In the genomic region with DNA sequence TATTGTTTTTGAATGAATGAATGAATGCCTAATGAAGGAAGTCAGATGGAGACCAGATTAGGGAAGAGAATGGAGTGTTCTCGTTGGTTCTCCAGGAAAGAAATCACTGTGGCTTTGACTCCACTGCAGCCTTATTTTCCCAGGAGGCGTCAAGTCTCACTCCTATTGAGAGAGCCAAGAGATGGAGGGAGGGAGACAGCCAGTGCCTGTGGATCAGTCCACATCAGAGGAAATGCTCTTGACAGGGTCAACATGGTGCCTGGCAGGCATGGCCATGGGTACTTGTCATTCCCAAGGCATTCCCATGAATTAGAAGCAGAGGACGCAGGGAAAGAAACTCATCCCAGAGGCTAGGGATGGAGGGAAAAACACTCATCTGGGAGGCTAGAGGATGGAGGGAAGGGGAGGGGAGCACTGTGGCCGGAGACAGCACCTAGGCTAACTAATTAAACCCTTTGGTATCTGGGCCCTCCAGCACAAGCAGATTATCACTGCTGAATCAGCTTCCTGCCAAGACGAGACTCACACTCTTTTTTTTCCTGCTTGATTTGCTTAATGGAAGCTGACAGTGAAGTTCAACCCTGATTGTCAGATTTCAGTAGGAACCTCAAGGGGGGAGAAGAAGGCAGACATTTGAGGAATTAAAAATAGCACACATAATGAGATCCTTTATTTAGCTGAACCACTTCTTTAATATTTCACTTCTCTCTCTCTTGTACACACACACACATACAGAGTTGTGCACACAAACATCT, we compare ENCODE assay signal across 16 cellular contexts.
DNase-seq lines count a peak whose midpoint lies in the region; ATAC-seq and TF ChIP-seq lines count a peak whose summit lies in the region.
"Had no signal": no experiment of that assay in that cellular context is flagged by ENCODE, and none has a peak within 500 bp of the region (broad histone marks: within the 10 kb centered on the region; RNA-seq: fewer than 3 reads in every experiment).

No MANE protein-coding gene starts in this region.

- H3K27me3 Mint-ChIP-seq in endodermal cell (ENCODE audit: insufficient read depth), result no peaks in the 10 kb centered on the region
- no peaks in the 10 kb centered on the region for H3K27me3 Mint-ChIP-seq in T-cell
- H3K27me3 Mint-ChIP-seq: CD4-positive, alpha-beta memory T cell had no signal

- CTCF ChIA-PET in T-cell (lab: Charles Lee), result no interaction called here

- no peak overlapping the region for H3K4me3 ChIP-seq in endodermal cell (ENCODE audit: low read length)
- H3K4me3 ChIP-seq in esophagus muscularis mucosa, result no peak overlapping the region
- H3K4me3 ChIP-seq: HAP-1 had no signal

- no peak overlapping the region for H3K27ac ChIP-seq in endodermal cell (ENCODE audit: low read depth, low read length)
- H3K27ac ChIP-seq in esophagus muscularis mucosa (replicated peaks in 1 of 4), result no peak overlapping the region

- in situ Hi-C loops in G401 (cut with HindIII; ENCODE audit: low sequenced_read_pairs), result no loop called here

- H3K9me3 ChIP-seq in endodermal cell (ENCODE audit: control insufficient read depth, low read length) (peaks cover 14% of the 10 kb centered on the region), esophagus muscularis mucosa (no peaks in the 10 kb centered on the region)
- H3K9me3 ChIP-seq: HAP-1 had no signal

- no peak overlapping the region for H3K9ac ChIP-seq in endodermal cell (ENCODE audit: extremely low read depth, low read length, poor library complexity, severe bottlenecking)

- TF ChIP-seq CTCF in endodermal cell (conservative IDR thresholded peaks at IDR 0.05) (no peak), esophagus muscularis mucosa (IDR thresholded peaks at IDR 0.05) (no peak)

- H3K27ac Mint-ChIP-seq in endodermal cell (peak overlapping the region; percentile 65), T-cell (no peak overlapping the region)
- H3K27ac Mint-ChIP-seq: CD4-positive, alpha-beta memory T cell had no signal

- H3K27me3 ChIP-seq in endodermal cell (ENCODE audit: control insufficient read depth, insufficient read depth, low read length, poor library complexity, severe bottlenecking), result no peaks in the 10 kb centered on the region
- no peaks in the 10 kb centered on the region for H3K27me3 ChIP-seq in esophagus muscularis mucosa

- intact Hi-C loops in esophagus muscularis mucosa (cut with DNase I), result no loop called here

- POLR2A ChIA-PET in T-cell (lab: Charles Lee), result no interaction called here

- no peak for TF ChIP-seq POLR2A in esophagus muscularis mucosa (IDR thresholded peaks at IDR 0.05; ENCODE audit: low read depth)

- peaks cover 5% of the 10 kb centered on the region for H3K36me3 Mint-ChIP-seq in endodermal cell (ENCODE audit: low read depth)
- H3K36me3 Mint-ChIP-seq in T-cell, result no peaks in the 10 kb centered on the region

- H3K36me3 ChIP-seq in endodermal cell (ENCODE audit: control insufficient read depth, insufficient read depth, low read length) (no peaks in the 10 kb centered on the region), esophagus muscularis mucosa (no peaks in the 10 kb centered on the region)
- H3K36me3 ChIP-seq: HAP-1 had no signal

- WGBS in endodermal cell (ENCODE audit: insufficient coverage in 1 of 2, insufficient read length in 1 of 2), 2 experiments, result 59 to 78% methylated on average over 4 to 5 of the region's 5 CpGs
- WGBS in esophagus muscularis mucosa, result 67% methylated on average over 5 of the region's 5 CpGs

- H3K9me3 Mint-ChIP-seq in endodermal cell (peaks cover 15% of the 10 kb centered on the region), T-cell (peaks cover 14 to 22% (median 21%) of the 10 kb centered on the region in 3 donors)

- ATAC-seq in T-cell (replicated peaks in 1 of 4), result no peak
- no peak for ATAC-seq in HG02938 (IDR thresholded peaks at IDR 0.05; ENCODE audit: unreplicated experiment)

- TF ChIP-seq EP300 in esophagus muscularis mucosa (IDR thresholded peaks at IDR 0.05), result no peak

- H3K4me1 ChIP-seq in endodermal cell (ENCODE audit: control insufficient read depth, insufficient read depth, low read length) (no peaks in the 10 kb centered on the region), esophagus muscularis mucosa (no peaks in the 10 kb centered on the region)
- H3K4me1 ChIP-seq: HAP-1 had no signal

- peak; percentile 87 for DNase-seq in G401 (ENCODE audit: low spot score)
- peak; percentile 64 for DNase-seq in SK-N-DZ (ENCODE audit: low spot score)
- peak; percentile 52 for DNase-seq in endodermal cell
- DNase-seq in putamen (ENCODE audit: low spot score), result peak; percentile 56
- DNase-seq in T-cell, result no peak
- DNase-seq in esophagus muscularis mucosa (ENCODE audit: extremely low spot score), result no peak
- DNase-seq in NCI-H128 (lab: John Stamatoyannopoulos, UW; ENCODE audit: unreplicated experiment), result no peak
- DNase-seq: Calu3; CD4-positive, alpha-beta memory T cell; NCI-H1048; NCI-H146; NCI-H345; NCI-H526; SHP77 treated with DMSO at 0.1 percent for 48 hours had no signal

- H3K4me3 Mint-ChIP-seq in endodermal cell (no peak overlapping the region), T-cell (no peak overlapping the region)

- peaks cover 12% of the 10 kb centered on the region for H3K4me1 Mint-ChIP-seq in endodermal cell
- H3K4me1 Mint-ChIP-seq in T-cell, result no peaks in the 10 kb centered on the region
- H3K4me1 Mint-ChIP-seq: CD4-positive, alpha-beta memory T cell had no signal

Comparison
In these comparisons a context has a peak if more than half of its experiments do, and no peak if none do; other contexts are left out.
1. DNase-seq: peak in G401 (single experiment), SK-N-DZ (single experiment), endodermal cell (single experiment) and putamen (single experiment); none in T-cell (0 of 34), esophagus muscularis mucosa (single experiment) and NCI-H128 (single experiment).